ENCODE assay signal across 1 cellular context in genomic region chr7:149872419-149873073, GRCh38.
TF ChIP-seq lines count a peak whose summit lies in the region.

No MANE protein-coding gene starts in this region.

TF ChIP-seq in K562, 482 proteins besides CTCF, POLR2A, EP300 and RAD21 (continued from another document and continues in another):
- TF ChIP-seq, protein P1, sequence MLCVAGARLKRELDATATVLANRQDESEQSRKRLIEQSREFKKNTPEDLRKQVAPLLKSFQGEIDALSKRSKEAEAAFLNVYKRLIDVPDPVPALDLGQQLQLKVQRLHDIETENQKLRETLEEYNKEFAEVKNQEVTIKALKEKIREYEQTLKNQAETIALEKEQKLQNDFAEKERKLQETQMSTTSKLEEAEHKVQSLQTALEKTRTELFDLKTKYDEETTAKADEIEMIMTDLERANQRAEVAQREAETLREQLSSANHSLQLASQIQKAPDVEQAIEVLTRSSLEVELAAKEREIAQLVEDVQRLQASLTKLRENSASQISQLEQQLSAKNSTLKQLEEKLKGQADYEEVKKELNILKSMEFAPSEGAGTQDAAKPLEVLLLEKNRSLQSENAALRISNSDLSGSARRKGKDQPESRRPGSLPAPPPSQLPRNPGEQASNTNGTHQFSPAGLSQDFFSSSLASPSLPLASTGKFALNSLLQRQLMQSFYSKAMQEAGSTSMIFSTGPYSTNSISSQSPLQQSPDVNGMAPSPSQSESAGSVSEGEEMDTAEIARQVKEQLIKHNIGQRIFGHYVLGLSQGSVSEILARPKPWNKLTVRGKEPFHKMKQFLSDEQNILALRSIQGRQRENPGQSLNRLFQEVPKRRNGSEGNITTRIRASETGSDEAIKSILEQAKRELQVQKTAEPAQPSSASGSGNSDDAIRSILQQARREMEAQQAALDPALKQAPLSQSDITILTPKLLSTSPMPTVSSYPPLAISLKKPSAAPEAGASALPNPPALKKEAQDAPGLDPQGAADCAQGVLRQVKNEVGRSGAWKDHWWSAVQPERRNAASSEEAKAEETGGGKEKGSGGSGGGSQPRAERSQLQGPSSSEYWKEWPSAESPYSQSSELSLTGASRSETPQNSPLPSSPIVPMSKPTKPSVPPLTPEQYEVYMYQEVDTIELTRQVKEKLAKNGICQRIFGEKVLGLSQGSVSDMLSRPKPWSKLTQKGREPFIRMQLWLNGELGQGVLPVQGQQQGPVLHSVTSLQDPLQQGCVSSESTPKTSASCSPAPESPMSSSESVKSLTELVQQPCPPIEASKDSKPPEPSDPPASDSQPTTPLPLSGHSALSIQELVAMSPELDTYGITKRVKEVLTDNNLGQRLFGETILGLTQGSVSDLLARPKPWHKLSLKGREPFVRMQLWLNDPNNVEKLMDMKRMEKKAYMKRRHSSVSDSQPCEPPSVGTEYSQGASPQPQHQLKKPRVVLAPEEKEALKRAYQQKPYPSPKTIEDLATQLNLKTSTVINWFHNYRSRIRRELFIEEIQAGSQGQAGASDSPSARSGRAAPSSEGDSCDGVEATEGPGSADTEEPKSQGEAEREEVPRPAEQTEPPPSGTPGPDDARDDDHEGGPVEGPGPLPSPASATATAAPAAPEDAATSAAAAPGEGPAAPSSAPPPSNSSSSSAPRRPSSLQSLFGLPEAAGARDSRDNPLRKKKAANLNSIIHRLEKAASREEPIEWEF (CRISPR knock-in tag; IDR thresholded peaks at IDR 0.05) = no peak
- TF ChIP-seq, protein P2, sequence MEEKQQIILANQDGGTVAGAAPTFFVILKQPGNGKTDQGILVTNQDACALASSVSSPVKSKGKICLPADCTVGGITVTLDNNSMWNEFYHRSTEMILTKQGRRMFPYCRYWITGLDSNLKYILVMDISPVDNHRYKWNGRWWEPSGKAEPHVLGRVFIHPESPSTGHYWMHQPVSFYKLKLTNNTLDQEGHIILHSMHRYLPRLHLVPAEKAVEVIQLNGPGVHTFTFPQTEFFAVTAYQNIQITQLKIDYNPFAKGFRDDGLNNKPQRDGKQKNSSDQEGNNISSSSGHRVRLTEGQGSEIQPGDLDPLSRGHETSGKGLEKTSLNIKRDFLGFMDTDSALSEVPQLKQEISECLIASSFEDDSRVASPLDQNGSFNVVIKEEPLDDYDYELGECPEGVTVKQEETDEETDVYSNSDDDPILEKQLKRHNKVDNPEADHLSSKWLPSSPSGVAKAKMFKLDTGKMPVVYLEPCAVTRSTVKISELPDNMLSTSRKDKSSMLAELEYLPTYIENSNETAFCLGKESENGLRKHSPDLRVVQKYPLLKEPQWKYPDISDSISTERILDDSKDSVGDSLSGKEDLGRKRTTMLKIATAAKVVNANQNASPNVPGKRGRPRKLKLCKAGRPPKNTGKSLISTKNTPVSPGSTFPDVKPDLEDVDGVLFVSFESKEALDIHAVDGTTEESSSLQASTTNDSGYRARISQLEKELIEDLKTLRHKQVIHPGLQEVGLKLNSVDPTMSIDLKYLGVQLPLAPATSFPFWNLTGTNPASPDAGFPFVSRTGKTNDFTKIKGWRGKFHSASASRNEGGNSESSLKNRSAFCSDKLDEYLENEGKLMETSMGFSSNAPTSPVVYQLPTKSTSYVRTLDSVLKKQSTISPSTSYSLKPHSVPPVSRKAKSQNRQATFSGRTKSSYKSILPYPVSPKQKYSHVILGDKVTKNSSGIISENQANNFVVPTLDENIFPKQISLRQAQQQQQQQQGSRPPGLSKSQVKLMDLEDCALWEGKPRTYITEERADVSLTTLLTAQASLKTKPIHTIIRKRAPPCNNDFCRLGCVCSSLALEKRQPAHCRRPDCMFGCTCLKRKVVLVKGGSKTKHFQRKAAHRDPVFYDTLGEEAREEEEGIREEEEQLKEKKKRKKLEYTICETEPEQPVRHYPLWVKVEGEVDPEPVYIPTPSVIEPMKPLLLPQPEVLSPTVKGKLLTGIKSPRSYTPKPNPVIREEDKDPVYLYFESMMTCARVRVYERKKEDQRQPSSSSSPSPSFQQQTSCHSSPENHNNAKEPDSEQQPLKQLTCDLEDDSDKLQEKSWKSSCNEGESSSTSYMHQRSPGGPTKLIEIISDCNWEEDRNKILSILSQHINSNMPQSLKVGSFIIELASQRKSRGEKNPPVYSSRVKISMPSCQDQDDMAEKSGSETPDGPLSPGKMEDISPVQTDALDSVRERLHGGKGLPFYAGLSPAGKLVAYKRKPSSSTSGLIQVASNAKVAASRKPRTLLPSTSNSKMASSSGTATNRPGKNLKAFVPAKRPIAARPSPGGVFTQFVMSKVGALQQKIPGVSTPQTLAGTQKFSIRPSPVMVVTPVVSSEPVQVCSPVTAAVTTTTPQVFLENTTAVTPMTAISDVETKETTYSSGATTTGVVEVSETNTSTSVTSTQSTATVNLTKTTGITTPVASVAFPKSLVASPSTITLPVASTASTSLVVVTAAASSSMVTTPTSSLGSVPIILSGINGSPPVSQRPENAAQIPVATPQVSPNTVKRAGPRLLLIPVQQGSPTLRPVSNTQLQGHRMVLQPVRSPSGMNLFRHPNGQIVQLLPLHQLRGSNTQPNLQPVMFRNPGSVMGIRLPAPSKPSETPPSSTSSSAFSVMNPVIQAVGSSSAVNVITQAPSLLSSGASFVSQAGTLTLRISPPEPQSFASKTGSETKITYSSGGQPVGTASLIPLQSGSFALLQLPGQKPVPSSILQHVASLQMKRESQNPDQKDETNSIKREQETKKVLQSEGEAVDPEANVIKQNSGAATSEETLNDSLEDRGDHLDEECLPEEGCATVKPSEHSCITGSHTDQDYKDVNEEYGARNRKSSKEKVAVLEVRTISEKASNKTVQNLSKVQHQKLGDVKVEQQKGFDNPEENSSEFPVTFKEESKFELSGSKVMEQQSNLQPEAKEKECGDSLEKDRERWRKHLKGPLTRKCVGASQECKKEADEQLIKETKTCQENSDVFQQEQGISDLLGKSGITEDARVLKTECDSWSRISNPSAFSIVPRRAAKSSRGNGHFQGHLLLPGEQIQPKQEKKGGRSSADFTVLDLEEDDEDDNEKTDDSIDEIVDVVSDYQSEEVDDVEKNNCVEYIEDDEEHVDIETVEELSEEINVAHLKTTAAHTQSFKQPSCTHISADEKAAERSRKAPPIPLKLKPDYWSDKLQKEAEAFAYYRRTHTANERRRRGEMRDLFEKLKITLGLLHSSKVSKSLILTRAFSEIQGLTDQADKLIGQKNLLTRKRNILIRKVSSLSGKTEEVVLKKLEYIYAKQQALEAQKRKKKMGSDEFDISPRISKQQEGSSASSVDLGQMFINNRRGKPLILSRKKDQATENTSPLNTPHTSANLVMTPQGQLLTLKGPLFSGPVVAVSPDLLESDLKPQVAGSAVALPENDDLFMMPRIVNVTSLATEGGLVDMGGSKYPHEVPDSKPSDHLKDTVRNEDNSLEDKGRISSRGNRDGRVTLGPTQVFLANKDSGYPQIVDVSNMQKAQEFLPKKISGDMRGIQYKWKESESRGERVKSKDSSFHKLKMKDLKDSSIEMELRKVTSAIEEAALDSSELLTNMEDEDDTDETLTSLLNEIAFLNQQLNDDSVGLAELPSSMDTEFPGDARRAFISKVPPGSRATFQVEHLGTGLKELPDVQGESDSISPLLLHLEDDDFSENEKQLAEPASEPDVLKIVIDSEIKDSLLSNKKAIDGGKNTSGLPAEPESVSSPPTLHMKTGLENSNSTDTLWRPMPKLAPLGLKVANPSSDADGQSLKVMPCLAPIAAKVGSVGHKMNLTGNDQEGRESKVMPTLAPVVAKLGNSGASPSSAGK (IDR thresholded peaks at IDR 0.05) = peak; percentile 73
- TF ChIP-seq RBM39 (optimal IDR thresholded peaks at IDR 0.05; ENCODE audit: low read depth, low read length) = no peak
- peak; percentile 99 for TF ChIP-seq CHD4 (IDR thresholded peaks at IDR 0.05; ENCODE audit: insufficient read depth, insufficient replicate concordance, low read depth, low read length, poor library complexity, severe bottlenecking)
- no peak for TF ChIP-seq NR4A1 (CRISPR knock-in tag; IDR thresholded peaks at IDR 0.05)
- TF ChIP-seq NR4A1 (tag; IDR thresholded peaks at IDR 0.05) = peak; percentile 53
- TF ChIP-seq ARID2 (IDR thresholded peaks at IDR 0.05) = no peak
- no peak for TF ChIP-seq ATF2 (CRISPR knock-in tag; IDR thresholded peaks at IDR 0.05)
- TF ChIP-seq ZNF561 (CRISPR knock-in tag; conservative IDR thresholded peaks at IDR 0.05) = no peak
- TF ChIP-seq THRAP3 (IDR thresholded peaks at IDR 0.05; ENCODE audit: borderline replicate concordance) = no peak
- no peak for TF ChIP-seq ZNF124 (CRISPR knock-in tag; IDR thresholded peaks at IDR 0.05)
- no peak; the same call in 1 of the 2 replicates for TF ChIP-seq ZNF41 (CRISPR knock-in tag; conservative IDR thresholded peaks at IDR 0.05)
- TF ChIP-seq ARID4B (CRISPR knock-in tag; IDR thresholded peaks at IDR 0.05) = no peak
- TF ChIP-seq PRPF4 (IDR thresholded peaks at IDR 0.05; ENCODE audit: insufficient read depth, low read depth, low read length, poor library complexity, severe bottlenecking) = no peak
- no peak for TF ChIP-seq POU5F1 (IDR thresholded peaks at IDR 0.05; ENCODE audit: borderline replicate concordance, low read depth, low read length, partially characterized antibody)
- TF ChIP-seq DDX20 (tag; IDR thresholded peaks at IDR 0.05; ENCODE audit: low read depth) = no peak
- TF ChIP-seq ZNF274 (IDR thresholded peaks at IDR 0.05; ENCODE audit: borderline replicate concordance, low read depth, low read length) = no peak
- TF ChIP-seq COPS2 (conservative IDR thresholded peaks at IDR 0.05) = no peak
- TF ChIP-seq HDAC3 (IDR thresholded peaks at IDR 0.05; ENCODE audit: borderline replicate concordance, partially characterized antibody) = no peak
- TF ChIP-seq RCOR1 (IDR thresholded peaks at IDR 0.05; ENCODE audit: borderline replicate concordance in 1 of 2, low read depth in 2 of 2, low read length in 2 of 2) = peak; percentile 72 to 90; a peak in 3 of 4 replicates
- TF ChIP-seq ZNF445 (CRISPR knock-in tag; IDR thresholded peaks at IDR 0.05; ENCODE audit: low read depth) = no peak
- no peak for TF ChIP-seq PCBP2 (IDR thresholded peaks at IDR 0.05; ENCODE audit: low read depth, low read length, poor library complexity, severe bottlenecking)
- peak; percentile 96 for TF ChIP-seq MYC (IDR thresholded peaks at IDR 0.05; ENCODE audit: low read depth, low read length)
- TF ChIP-seq MYC (CRISPR knock-in tag; IDR thresholded peaks at IDR 0.05; ENCODE audit: borderline replicate concordance, low read depth) = no peak
- TF ChIP-seq TFE3 (CRISPR knock-in tag; IDR thresholded peaks at IDR 0.05) = peak; percentile 80
- TF ChIP-seq SNRNP70 (optimal IDR thresholded peaks at IDR 0.05; ENCODE audit: low read depth, low read length) = no peak
- no peak for TF ChIP-seq ZNF280A (IDR thresholded peaks at IDR 0.05; ENCODE audit: low read depth, partially characterized antibody)
